Comparison of ENCODE assay signal across 8 cellular contexts in the genomic region with DNA sequence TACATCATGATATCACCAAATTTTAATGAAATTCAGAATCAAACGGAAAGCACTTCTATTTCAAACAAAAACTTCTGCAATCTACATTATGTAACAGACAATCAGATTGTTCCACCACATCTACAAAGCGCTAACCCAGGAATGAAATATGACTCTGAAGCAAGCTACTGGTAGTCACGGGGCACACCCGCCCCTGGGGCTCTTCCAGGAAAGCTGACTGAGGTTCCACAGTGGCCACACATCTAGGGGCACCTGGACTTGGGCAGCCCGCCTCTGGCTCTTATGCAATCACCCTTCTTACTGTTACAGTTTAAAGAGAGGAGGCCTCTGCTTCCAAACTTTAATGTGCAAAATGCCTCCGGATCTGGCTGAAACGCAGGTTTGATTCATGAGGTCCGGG. TPM values are rescaled to one million over a fixed set of nuclear protein-coding genes. Genes with fewer than 3 reads are reported as not detected.
A peak's percentile ranks its signal among the peaks of the same experiment; 100 is the strongest.
DNase-seq lines count a peak whose midpoint lies in the region; ATAC-seq and TF ChIP-seq lines count a peak whose summit lies in the region.

No MANE protein-coding gene starts in this region.

- ATAC-seq in sciatic nerve, result peak; percentile 95
- no peak for ATAC-seq in HG02885 (IDR thresholded peaks at IDR 0.05; ENCODE audit: poor library complexity, unreplicated experiment)
- ATAC-seq in GM18873 (IDR thresholded peaks at IDR 0.05; ENCODE audit: low FRiP score, unreplicated experiment), result no peak

- H3K27me3 Mint-ChIP-seq in activated T-helper 2 cell treated with anti-CD3 and anti-CD28 coated beads, Interferon-gamma antibody, Interleukin-2, Interleukin-4, amounts not matched to agents 10 μg/mL and 5 μg/mL and 100 μg/mL, durations not matched to agents 14 hours and 24 hours and 36 hours (ENCODE audit: low read depth), result no peaks in the 10 kb centered on the region

- no peaks in the 10 kb centered on the region for H3K9me3 Mint-ChIP-seq in activated T-helper 2 cell treated with anti-CD3 and anti-CD28 coated beads, Interferon-gamma antibody, Interleukin-2, Interleukin-4, amounts not matched to agents 10 μg/mL and 5 μg/mL and 100 μg/mL, durations not matched to agents 14 hours and 24 hours and 36 hours

- peak overlapping the region; percentile 66 for H3K4me3 Mint-ChIP-seq in activated T-helper 2 cell treated with anti-CD3 and anti-CD28 coated beads, Interferon-gamma antibody, Interleukin-2, Interleukin-4, amounts not matched to agents 10 μg/mL and 5 μg/mL and 100 μg/mL, durations not matched to agents 14 hours and 24 hours and 36 hours (ENCODE audit: low read depth)

- no peak for TF ChIP-seq CTCF in AG09319 (IDR thresholded peaks at IDR 0.05; ENCODE audit: low read depth, low read length)

- H3K4me1 Mint-ChIP-seq in activated T-helper 2 cell treated with anti-CD3 and anti-CD28 coated beads, Interferon-gamma antibody, Interleukin-2, Interleukin-4, amounts not matched to agents 10 μg/mL and 5 μg/mL and 100 μg/mL, durations not matched to agents 14 hours and 24 hours and 36 hours (ENCODE audit: low read depth), result peaks cover 28% of the 10 kb centered on the region

- DNase-seq in AG09319 (ENCODE audit: extremely low read depth, low read depth) (peak; percentile 80), HuH-7 (ENCODE audit: low spot score) (peak; percentile 61), cardiac septum (ENCODE audit: low spot score) (peak; percentile 75), sciatic nerve (ENCODE audit: low spot score) (peak; percentile 84), GOT3 (lab: John Stamatoyannopoulos, UW) (no peak)
- DNase-seq in activated T-helper 2 cell treated with anti-CD3 and anti-CD28 coated beads, Interferon-gamma antibody, Interleukin-2, Interleukin-4, amounts not matched to agents 10 μg/mL and 5 μg/mL and 100 μg/mL, durations not matched to agents 14 hours and 24 hours and 36 hours (ENCODE audit: low spot score), result no peak

- intact Hi-C loops in activated T-helper 2 cell treated with anti-CD3 and anti-CD28 coated beads, Interferon-gamma antibody, Interleukin-2, Interleukin-4, amounts not matched to agents 10 μg/mL and 5 μg/mL and 100 μg/mL, durations not matched to agents 14 hours and 24 hours and 36 hours (cut with micrococcal nuclease), result loop anchor here (2.0 kb wide), 2 partner anchors 19 to 27 kb away; a partner anchor contains a TSS
- intact Hi-C loops in cardiac septum (cut with DNase I) (no loop called here), sciatic nerve (cut with DNase I) (no loop called here)

- no peaks in the 10 kb centered on the region for H3K36me3 Mint-ChIP-seq in activated T-helper 2 cell treated with anti-CD3 and anti-CD28 coated beads, Interferon-gamma antibody, Interleukin-2, Interleukin-4, amounts not matched to agents 10 μg/mL and 5 μg/mL and 100 μg/mL, durations not matched to agents 14 hours and 24 hours and 36 hours (ENCODE audit: low read depth)

- H3K27ac Mint-ChIP-seq in activated T-helper 2 cell treated with anti-CD3 and anti-CD28 coated beads, Interferon-gamma antibody, Interleukin-2, Interleukin-4, amounts not matched to agents 10 μg/mL and 5 μg/mL and 100 μg/mL, durations not matched to agents 14 hours and 24 hours and 36 hours, result peak overlapping the region; percentile 56

RNA-seq across cellular contexts. Expression of a gene that starts 27.5 kb away (rescaled TPM):
- 7.4 and 8.0 TPM in 2 replicates for total RNA-seq in activated T-helper 2 cell treated with anti-CD3 and anti-CD28 coated beads, Interferon-gamma antibody, Interleukin-2, Interleukin-4, amounts not matched to agents 10 μg/mL and 5 μg/mL and 100 μg/mL, durations not matched to agents 14 hours and 24 hours and 36 hours
- total RNA-seq in cardiac septum, result 20.5 TPM
- 28.4 TPM for total RNA-seq in sciatic nerve

Comparison
In these comparisons a context has a peak if more than half of its experiments do, and no peak if none do; other contexts are left out.
1. DNase-seq: peak in AG09319 (single experiment), HuH-7 (single experiment), cardiac septum (single experiment) and sciatic nerve (single experiment); none in activated T-helper 2 cell treated with anti-CD3 and anti-CD28 coated beads, Interferon-gamma antibody, Interleukin-2, Interleukin-4, amounts not matched to agents 10 μg/mL and 5 μg/mL and 100 μg/mL, durations not matched to agents 14 hours and 24 hours and 36 hours (single experiment) and GOT3 (single experiment).